Comparison of ENCODE assay signal across 10 cellular contexts in genomic region chr6:139600919-139601470, GRCh38.
DNase-seq lines count a peak whose midpoint lies in the region; ATAC-seq lines count a peak whose summit lies in the region.
"Had no signal": no experiment of that assay in that cellular context is flagged by ENCODE, and none has a peak within 500 bp of the region (broad histone marks: within the 10 kb centered on the region; RNA-seq: fewer than 3 reads in every experiment).

No MANE protein-coding gene starts in this region.

- H3K36me3 Mint-ChIP-seq in T-helper 1 cell treated with Interleukin-12 subunit alpha and Interleukin-12 subunit beta and Interleukin-4 antibody, amounts not matched to agents 30 μg/mL and 1 μg/mL, for 36 hours (ENCODE audit: low read depth) = no peaks in the 10 kb centered on the region
- H3K36me3 Mint-ChIP-seq: activated naive CD4-positive, alpha-beta T cell treated with anti-CD3 and anti-CD28 coated beads, Interleukin-2, amount 50 U/mL, for 24 hours had no signal

- ATAC-seq in GM18499 (IDR thresholded peaks at IDR 0.05; ENCODE audit: insufficient read depth, unreplicated experiment) (peak; percentile 98), GM19395 (IDR thresholded peaks at IDR 0.05; ENCODE audit: unreplicated experiment) (peak; percentile 96), HG02943 (IDR thresholded peaks at IDR 0.05; ENCODE audit: low read depth, unreplicated experiment) (peak; percentile 85)

- no peak overlapping the region for H3K4me3 Mint-ChIP-seq in T-helper 1 cell treated with Interleukin-12 subunit alpha and Interleukin-12 subunit beta and Interleukin-4 antibody, amounts not matched to agents 30 μg/mL and 1 μg/mL, for 36 hours
- H3K4me3 Mint-ChIP-seq: activated naive CD4-positive, alpha-beta T cell treated with anti-CD3 and anti-CD28 coated beads, Interleukin-2, amount 50 U/mL, for 24 hours had no signal

- peaks cover 4% of the 10 kb centered on the region for H3K4me1 Mint-ChIP-seq in T-helper 1 cell treated with Interleukin-12 subunit alpha and Interleukin-12 subunit beta and Interleukin-4 antibody, amounts not matched to agents 30 μg/mL and 1 μg/mL, for 36 hours (ENCODE audit: low read depth)
- H3K4me1 Mint-ChIP-seq: activated naive CD4-positive, alpha-beta T cell treated with anti-CD3 and anti-CD28 coated beads, Interleukin-2, amount 50 U/mL, for 24 hours had no signal

- no peaks in the 10 kb centered on the region for H3K9me3 Mint-ChIP-seq in T-helper 1 cell treated with Interleukin-12 subunit alpha and Interleukin-12 subunit beta and Interleukin-4 antibody, amounts not matched to agents 30 μg/mL and 1 μg/mL, for 36 hours
- H3K9me3 Mint-ChIP-seq: activated naive CD4-positive, alpha-beta T cell treated with anti-CD3 and anti-CD28 coated beads, Interleukin-2, amount 50 U/mL, for 24 hours had no signal

- peak overlapping the region; percentile 37 for H3K27ac Mint-ChIP-seq in T-helper 1 cell treated with Interleukin-12 subunit alpha and Interleukin-12 subunit beta and Interleukin-4 antibody, amounts not matched to agents 30 μg/mL and 1 μg/mL, for 36 hours
- H3K27ac Mint-ChIP-seq: activated naive CD4-positive, alpha-beta T cell treated with anti-CD3 and anti-CD28 coated beads, Interleukin-2, amount 50 U/mL, for 24 hours had no signal

- H3K27me3 Mint-ChIP-seq in T-helper 1 cell treated with Interleukin-12 subunit alpha and Interleukin-12 subunit beta and Interleukin-4 antibody, amounts not matched to agents 30 μg/mL and 1 μg/mL, for 36 hours (ENCODE audit: low read depth) = peaks cover 4% of the 10 kb centered on the region

- DNase-seq in NCI-H2227 (lab: John Stamatoyannopoulos, UW; ENCODE audit: unreplicated experiment) (no peak), GDM1 (lab: John Stamatoyannopoulos, UW) (no peak), NAMALWA (ENCODE audit: low spot score) (no peak), SKM-1 (lab: John Stamatoyannopoulos, UW; ENCODE audit: unreplicated experiment) (no peak)
- DNase-seq: NCI-H446 treated with DMSO at 0.1 percent for 48 hours had no signal
